In the genomic region with DNA sequence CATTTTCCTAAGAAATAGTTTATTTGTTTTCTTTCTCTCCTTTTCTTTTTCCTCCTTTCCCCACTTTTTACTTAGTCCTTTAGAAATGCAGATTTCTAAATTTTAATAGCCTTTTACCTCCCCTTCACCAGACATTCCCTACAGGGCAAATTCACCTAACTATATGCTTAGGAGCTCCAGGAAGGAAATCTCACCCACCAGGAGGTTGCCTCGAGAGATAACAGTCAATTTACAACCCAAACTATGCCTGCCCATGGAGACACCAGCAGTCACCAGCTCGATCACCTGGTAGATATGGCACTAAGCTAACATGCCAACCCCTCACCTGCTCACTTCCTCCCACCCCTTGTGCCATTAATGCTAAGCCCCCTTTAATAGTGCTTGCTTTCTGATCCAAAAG, we compare ENCODE assay signal across 1 cellular context.
TF ChIP-seq lines count a peak whose summit lies in the region.

No MANE protein-coding gene starts in this region.

TF ChIP-seq in WTC11, 78 proteins besides CTCF, POLR2A, EP300 and RAD21 (continued from another document):
- TF ChIP-seq, protein P1, sequence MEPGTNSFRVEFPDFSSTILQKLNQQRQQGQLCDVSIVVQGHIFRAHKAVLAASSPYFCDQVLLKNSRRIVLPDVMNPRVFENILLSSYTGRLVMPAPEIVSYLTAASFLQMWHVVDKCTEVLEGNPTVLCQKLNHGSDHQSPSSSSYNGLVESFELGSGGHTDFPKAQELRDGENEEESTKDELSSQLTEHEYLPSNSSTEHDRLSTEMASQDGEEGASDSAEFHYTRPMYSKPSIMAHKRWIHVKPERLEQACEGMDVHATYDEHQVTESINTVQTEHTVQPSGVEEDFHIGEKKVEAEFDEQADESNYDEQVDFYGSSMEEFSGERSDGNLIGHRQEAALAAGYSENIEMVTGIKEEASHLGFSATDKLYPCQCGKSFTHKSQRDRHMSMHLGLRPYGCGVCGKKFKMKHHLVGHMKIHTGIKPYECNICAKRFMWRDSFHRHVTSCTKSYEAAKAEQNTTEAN (CRISPR knock-in tag; IDR thresholded peaks at IDR 0.05): no peak
